ENCODE assay signal across 17 cellular contexts in genomic region chr1:192053661-192054060, GRCh38.
"Had no signal": no experiment of that assay in that cellular context is flagged by ENCODE, and none has a peak within 500 bp of the region (broad histone marks: within the 10 kb centered on the region; RNA-seq: fewer than 3 reads in every experiment).

No MANE protein-coding gene starts in this region.

- H3K4me3 ChIP-seq: breast epithelium, prostate gland, right lobe of liver, spleen, thyroid gland had no signal

- H3K4me3 Mint-ChIP-seq: activated CD4-positive, alpha-beta T cell treated with anti-CD3 and anti-CD28 coated beads, Interleukin-2, amount 10 ng/mL, durations not matched to agents 24 days and 14 days; activated CD8-positive, alpha-beta T cell treated with anti-CD3 and anti-CD28 coated beads, Interleukin-2, amount 10 ng/mL, durations not matched to agents 7 days and 5 days; dendritic cell treated with granulocyte-macrophage colony-stimulating factor and Interleukin-4, amounts not matched to agents 40 ng/mL and 50 ng/mL, for 4 days; stimulated activated naive CD8-positive, alpha-beta T cell treated with anti-CD3 and anti-CD28 coated beads, Interleukin-15, amount 100 ng/mL, for 72 hours had no signal

- H3K36me3 Mint-ChIP-seq: activated naive CD4-positive, alpha-beta T cell treated with anti-CD3 and anti-CD28 coated beads, Interleukin-2, amount 50 U/mL, for 72 hours had no signal

- DNase-seq: activated CD4-positive, alpha-beta T cell treated with anti-CD3 and anti-CD28 coated beads, Interleukin-2, amount 10 ng/mL, durations not matched to agents 24 days and 14 days; activated CD4-positive, CD25-positive, alpha-beta regulatory T cell; activated CD8-positive, alpha-beta memory T cell treated with anti-CD3 and anti-CD28 coated beads, Interleukin-2, amount 50 U/mL, for 4 hours; activated CD8-positive, alpha-beta T cell treated with anti-CD3 and anti-CD28 coated beads, Interleukin-2, amount 10 ng/mL, durations not matched to agents 7 days and 5 days; activated effector memory CD4-positive, alpha-beta T cell treated with anti-CD3 and anti-CD28 coated beads, Interleukin-2, amount 50 U/mL, for 16 hours; activated T-cell treated with anti-CD3 and anti-CD28 coated beads, Interleukin-2, amount 50 U/mL, for 48 hours; effector memory CD4-positive, alpha-beta T cell; kidney; right lobe of liver; spleen; stimulated activated naive CD8-positive, alpha-beta T cell treated with anti-CD3 and anti-CD28 coated beads, Interleukin-15, amount 100 ng/mL, for 72 hours; thyroid gland had no signal

- H3K4me1 Mint-ChIP-seq: activated CD4-positive, alpha-beta T cell treated with anti-CD3 and anti-CD28 coated beads, Interleukin-2, amount 10 ng/mL, durations not matched to agents 24 days and 14 days; stimulated activated naive CD8-positive, alpha-beta T cell treated with anti-CD3 and anti-CD28 coated beads, Interleukin-15, amount 100 ng/mL, for 72 hours had no signal

- H3K27ac Mint-ChIP-seq: activated CD4-positive, alpha-beta T cell treated with anti-CD3 and anti-CD28 coated beads, Interleukin-2, amount 10 ng/mL, durations not matched to agents 24 days and 14 days; activated CD8-positive, alpha-beta T cell treated with anti-CD3 and anti-CD28 coated beads, Interleukin-2, amount 10 ng/mL, durations not matched to agents 7 days and 5 days; activated naive CD4-positive, alpha-beta T cell treated with anti-CD3 and anti-CD28 coated beads, Interleukin-2, amount 50 U/mL, for 72 hours; dendritic cell treated with granulocyte-macrophage colony-stimulating factor and Interleukin-4, amounts not matched to agents 40 ng/mL and 50 ng/mL, for 4 days; stimulated activated naive CD8-positive, alpha-beta T cell treated with anti-CD3 and anti-CD28 coated beads, Interleukin-15, amount 100 ng/mL, for 72 hours had no signal

- H3K27ac ChIP-seq: breast epithelium, epithelial cell of prostate, prostate gland, right lobe of liver, spleen, thyroid gland had no signal

- H3K9me3 Mint-ChIP-seq: activated CD4-positive, alpha-beta T cell treated with anti-CD3 and anti-CD28 coated beads, Interleukin-2, amount 10 ng/mL, durations not matched to agents 24 days and 14 days; stimulated activated naive CD8-positive, alpha-beta T cell treated with anti-CD3 and anti-CD28 coated beads, Interleukin-15, amount 100 ng/mL, for 72 hours had no signal

- ATAC-seq: activated CD8-positive, alpha-beta T cell treated with anti-CD3 and anti-CD28 coated beads, Interleukin-2, amount 10 ng/mL, durations not matched to agents 7 days and 5 days; activated naive CD4-positive, alpha-beta T cell treated with anti-CD3 and anti-CD28 coated beads, Interleukin-2, amount 50 U/mL, for 72 hours; right lobe of liver; stimulated activated naive CD8-positive, alpha-beta T cell treated with anti-CD3 and anti-CD28 coated beads, Interleukin-15, amount 100 ng/mL, for 72 hours had no signal

- H3K27me3 Mint-ChIP-seq: activated CD4-positive, alpha-beta T cell treated with anti-CD3 and anti-CD28 coated beads, Interleukin-2, amount 10 ng/mL, durations not matched to agents 24 days and 14 days; dendritic cell treated with granulocyte-macrophage colony-stimulating factor and Interleukin-4, amounts not matched to agents 40 ng/mL and 50 ng/mL, for 4 days; stimulated activated naive CD8-positive, alpha-beta T cell treated with anti-CD3 and anti-CD28 coated beads, Interleukin-15, amount 100 ng/mL, for 72 hours had no signal
